8 cellular contexts compared by ENCODE assay signal in genomic region chr7:90211391-90212148, GRCh38. TPM values are rescaled to one million over a fixed set of nuclear protein-coding genes. Genes with fewer than 3 reads are reported as not detected.
DNase-seq lines count a peak whose midpoint lies in the region; ATAC-seq, FAIRE-seq and TF ChIP-seq lines count a peak whose summit lies in the region.

Gene STEAP2, plus strand, starts transcription at chr7:90211740. Its CDS starts 13,343 bp downstream, at chr7:90225083.

- no peaks in the 10 kb centered on the region for H3K36me3 Mint-ChIP-seq in activated T-helper 17 cell treated with anti-CD3 and anti-CD28 coated beads, Interleukin-2, amount 50 U/mL, for 72 hours (ENCODE audit: low read depth)
- no peaks in the 10 kb centered on the region for H3K36me3 Mint-ChIP-seq in neural crest cell (ENCODE audit: low read depth)

- peak within 1 kb of the TSS; percentile 83 to 84 for H3K27ac ChIP-seq in tibial artery

- peaks cover 7% of the 10 kb centered on the region for H3K27me3 Mint-ChIP-seq in activated T-helper 17 cell treated with anti-CD3 and anti-CD28 coated beads, Interleukin-2, amount 50 U/mL, for 72 hours
- H3K27me3 Mint-ChIP-seq in neural crest cell (ENCODE audit: low read depth) = peaks cover 33% of the 10 kb centered on the region

- DNase-seq in Ammon's horn (ENCODE audit: low spot score) (peak; percentile 85), NCI-H2227 (lab: John Stamatoyannopoulos, UW; ENCODE audit: unreplicated experiment) (peak; percentile 94), frontal cortex (ENCODE audit: low spot score in 2 of 2) (peak; percentile 58 to 68), neural crest cell (ENCODE audit: low read depth, low spot score) (peak; percentile 82), tibial artery (peak; percentile 89 to 96)

- H3K4me1 ChIP-seq in tibial artery = peaks cover 0 to 26% (median 8%) of the 10 kb centered on the region in 4 donors

- no peaks in the 10 kb centered on the region for H3K36me3 ChIP-seq in tibial artery

- TF ChIP-seq CTCF in neural crest cell (conservative IDR thresholded peaks at IDR 0.05) = peak; percentile 76
- TF ChIP-seq CTCF in tibial artery (IDR thresholded peaks at IDR 0.05) = peak; percentile 61 to 70

- peak within 1 kb of the TSS; percentile 5 for H3K4me3 Mint-ChIP-seq in activated T-helper 17 cell treated with anti-CD3 and anti-CD28 coated beads, Interleukin-2, amount 50 U/mL, for 72 hours
- peak within 1 kb of the TSS; percentile 66 for H3K4me3 Mint-ChIP-seq in neural crest cell

- FAIRE-seq in frontal cortex (lab: Jason Lieb, UNC) = no peak

- no peaks in the 10 kb centered on the region for H3K4me1 Mint-ChIP-seq in activated T-helper 17 cell treated with anti-CD3 and anti-CD28 coated beads, Interleukin-2, amount 50 U/mL, for 72 hours
- peaks cover 8% of the 10 kb centered on the region for H3K4me1 Mint-ChIP-seq in neural crest cell

- H3K9me3 ChIP-seq in tibial artery = no peaks in the 10 kb centered on the region

- H3K27ac Mint-ChIP-seq in activated T-helper 17 cell treated with anti-CD3 and anti-CD28 coated beads, Interleukin-2, amount 50 U/mL, for 72 hours = no peak within 1 kb of the TSS
- H3K27ac Mint-ChIP-seq in neural crest cell (ENCODE audit: unreplicated experiment) = no peak within 1 kb of the TSS

- no peaks in the 10 kb centered on the region for H3K27me3 ChIP-seq in tibial artery

- peak within 1 kb of the TSS; percentile 75 to 76 for H3K4me3 ChIP-seq in tibial artery

- no peaks in the 10 kb centered on the region for H3K9me3 Mint-ChIP-seq in activated T-helper 17 cell treated with anti-CD3 and anti-CD28 coated beads, Interleukin-2, amount 50 U/mL, for 72 hours
- H3K9me3 Mint-ChIP-seq in neural crest cell = no peaks in the 10 kb centered on the region

- intact Hi-C loops in tibial artery (cut with DNase I; ENCODE audit: low total_unique reads) = loop anchor here (10.0 kb wide), 1 partner anchor 57 kb away; the partner anchor contains the start of gene STEAP1

- ATAC-seq in GM18868 (IDR thresholded peaks at IDR 0.05; ENCODE audit: unreplicated experiment) (peak; percentile 92), HG03064 (IDR thresholded peaks at IDR 0.05; ENCODE audit: low read depth, unreplicated experiment) (peak; percentile 96)
- ATAC-seq in activated T-helper 17 cell treated with anti-CD3 and anti-CD28 coated beads, Interleukin-2, amount 50 U/mL, for 72 hours (replicated peaks) = peak; percentile 50

RNA-seq across cellular contexts. Expression of gene STEAP2, which starts in this region (rescaled TPM):
- under 1 TPM in 1 of 2 donors, not detected in 1; 0.24 TPM for total RNA-seq in activated T-helper 17 cell treated with anti-CD3 and anti-CD28 coated beads, Interleukin-2, amount 50 U/mL, for 72 hours
- 2.4 TPM for total RNA-seq in frontal cortex
- total RNA-seq in neural crest cell = 1.1 and 1.6 TPM in 2 replicates

Comparison
In these comparisons a context has a peak if more than half of its experiments do, and no peak if none do; other contexts are left out.
1. Peak in every context shown above with its lines: DNase-seq, ATAC-seq, H3K4me3 ChIP-seq and H3K27ac ChIP-seq.
2. Peak in ATAC-seq in activated T-helper 17 cell treated with anti-CD3 and anti-CD28 coated beads, Interleukin-2, amount 50 U/mL, for 72 hours; RNA of the gene not detected or under 1 TPM.